ENCODE assay signal across 16 cellular contexts in genomic region chr1:78340006-78340405, GRCh38.
A peak's percentile ranks its signal among the peaks of the same experiment; 100 is the strongest.
DNase-seq lines count a peak whose midpoint lies in the region; FAIRE-seq and TF ChIP-seq lines count a peak whose summit lies in the region.
"Had no signal": no experiment of that assay in that cellular context is flagged by ENCODE, and none has a peak within 500 bp of the region (broad histone marks: within the 10 kb centered on the region; RNA-seq: fewer than 3 reads in every experiment).

No MANE protein-coding gene starts in this region.

- H3K56ac ChIP-seq in H9 (ENCODE audit: insufficient read length, low read depth, low read length), result no peak overlapping the region

- H2BK5ac ChIP-seq in H9 (ENCODE audit: insufficient read length, low read length), result no peak overlapping the region

- H3K23me2 ChIP-seq in H9 (ENCODE audit: insufficient read length, low read depth, low read length, poor library complexity, severe bottlenecking), result no peaks in the 10 kb centered on the region

- no peak overlapping the region for H2AFZ ChIP-seq in H9 (ENCODE audit: low read length)

- H3K4me1 Mint-ChIP-seq in H9, result no peaks in the 10 kb centered on the region
- H3K4me1 Mint-ChIP-seq: T-helper 17 cell had no signal

- H3K27me3 ChIP-seq in bronchial epithelial cell (ENCODE audit: control insufficient read depth, insufficient read depth, low read length) (no peaks in the 10 kb centered on the region), H9 (ENCODE audit: insufficient read depth, low read length) (no peaks in the 10 kb centered on the region)
- H3K27me3 ChIP-seq: BLaER1 treated with 17β-estradiol and CSF1 and Interleukin-3, amounts not matched to agents 10 nM and 100 nM; sigmoid colon had no signal

- no peaks in the 10 kb centered on the region for H3K79me1 ChIP-seq in H9 (ENCODE audit: insufficient read depth, low read depth, low read length, poor library complexity, severe bottlenecking)

- no peak overlapping the region for H3T11ph ChIP-seq in H9 (ENCODE audit: low read length)

- no peak overlapping the region for H3K4me2 ChIP-seq in H9 (ENCODE audit: insufficient read depth, insufficient read length, low read length)
- H3K4me2 ChIP-seq: BLaER1 treated with 17β-estradiol and CSF1 and Interleukin-3, amounts not matched to agents 10 nM and 100 nM had no signal

- H3K79me2 ChIP-seq in H9 (ENCODE audit: insufficient read depth, low read length), result no peaks in the 10 kb centered on the region

- peaks cover 0 to 4% of the 10 kb centered on the region in 2 experiments; a peak in 2 of 5 replicates for H3K9me3 Mint-ChIP-seq in H9
- H3K9me3 Mint-ChIP-seq: activated CD4-positive, alpha-beta memory T cell treated with anti-CD3 and anti-CD28 coated beads for 36 hours; type B pancreatic cell had no signal

- no peak overlapping the region for H4K91ac ChIP-seq in H9 (ENCODE audit: insufficient read length, low read depth, low read length)

- no peak overlapping the region for H3K4me3 ChIP-seq in bronchial epithelial cell (ENCODE audit: low read depth, low read length)
- H3K4me3 ChIP-seq: BLaER1 treated with 17β-estradiol and CSF1 and Interleukin-3, amounts not matched to agents 10 nM and 100 nM; sigmoid colon had no signal

- no peak overlapping the region for H3K9ac ChIP-seq in H9 (ENCODE audit: extremely low read depth, insufficient read length, low read length)
- H3K9ac ChIP-seq: BLaER1 treated with 17β-estradiol and CSF1 and Interleukin-3, amounts not matched to agents 10 nM and 100 nM had no signal

- H4K5ac ChIP-seq in H9 (ENCODE audit: insufficient read length, low read depth, low read length), result no peak overlapping the region

- no peak overlapping the region for H2AK5ac ChIP-seq in H9 (ENCODE audit: insufficient read length, low read length)

- H3K23ac ChIP-seq in H9 (ENCODE audit: insufficient read length, low read depth, low read length), result no peak overlapping the region

- H3K18ac ChIP-seq in H9 (ENCODE audit: insufficient read length, low read depth, low read length), result no peak overlapping the region

- DNase-seq in AG08396 (ENCODE audit: low spot score), result peak; percentile 28
- DNase-seq in LHCN-M2 (ENCODE audit: low read depth), result peak; percentile 94
- peak; percentile 90 for DNase-seq in bronchial epithelial cell (ENCODE audit: low read depth)
- peak; percentile 82 for DNase-seq in kidney tubule cell (ENCODE audit: low spot score)
- DNase-seq in mesenteric fat pad (ENCODE audit: low spot score), result no peak
- DNase-seq in NCI-H2081 treated with DMSO at 0.1 percent for 48 hours (lab: John Stamatoyannopoulos, UW), result no peak
- no peak for DNase-seq in SKM-1 treated with dmso at 0.1 percent for 144 hours (lab: John Stamatoyannopoulos, UW; ENCODE audit: unreplicated experiment)
- no peak for DNase-seq in H9
- DNase-seq: activated CD4-positive, alpha-beta memory T cell treated with anti-CD3 and anti-CD28 coated beads for 36 hours; GF-D8; NCI-H1436 treated with DMSO at 0.1 percent for 48 hours; sigmoid colon; T-helper 17 cell had no signal

- H2BK120ac ChIP-seq in H9 (ENCODE audit: low read depth, low read length, poor library complexity, severe bottlenecking), result no peak overlapping the region

- H3K4me1 ChIP-seq in H9 (ENCODE audit: insufficient read depth, low read length), result no peaks in the 10 kb centered on the region
- H3K4me1 ChIP-seq: sigmoid colon had no signal

- no peak overlapping the region for H3K4ac ChIP-seq in H9 (ENCODE audit: low read depth, low read length)

- no peaks in the 10 kb centered on the region for H3K36me3 ChIP-seq in bronchial epithelial cell (ENCODE audit: control insufficient read depth, insufficient read depth, low read length)
- H3K36me3 ChIP-seq: BLaER1 treated with 17β-estradiol and CSF1 and Interleukin-3, amounts not matched to agents 10 nM and 100 nM; sigmoid colon had no signal

- no peak overlapping the region for H3K27ac ChIP-seq in H9 (ENCODE audit: insufficient read length, low read depth, low read length)
- H3K27ac ChIP-seq: BLaER1 treated with 17β-estradiol and CSF1 and Interleukin-3, amounts not matched to agents 10 nM and 100 nM; sigmoid colon had no signal

- H2BK15ac ChIP-seq in H9 (ENCODE audit: low read depth, low read length), result no peak overlapping the region

- TF ChIP-seq CTCF in bronchial epithelial cell (IDR thresholded peaks at IDR 0.05; ENCODE audit: insufficient read depth, low read length, severe bottlenecking), result no peak
- TF ChIP-seq CTCF in H9 (conservative IDR thresholded peaks at IDR 0.05), result no peak

- H4K20me1 ChIP-seq in H9 (ENCODE audit: control insufficient read depth, insufficient read depth, insufficient read length), result no peaks in the 10 kb centered on the region
- H4K20me1 ChIP-seq: BLaER1 treated with 17β-estradiol and CSF1 and Interleukin-3, amounts not matched to agents 10 nM and 100 nM had no signal

- H3K4me3 Mint-ChIP-seq in H9, result no peak overlapping the region
- H3K4me3 Mint-ChIP-seq: activated CD4-positive, alpha-beta memory T cell treated with anti-CD3 and anti-CD28 coated beads for 36 hours; T-helper 17 cell; type B pancreatic cell had no signal

- no peak overlapping the region for H2BK20ac ChIP-seq in H9 (ENCODE audit: low read depth, low read length, poor library complexity, severe bottlenecking)

- H2BK12ac ChIP-seq in H9 (ENCODE audit: insufficient read length, low read depth, low read length), result no peak overlapping the region

- no peak overlapping the region for H4K8ac ChIP-seq in H9 (replicated peaks; ENCODE audit: insufficient read length, low read depth, low read length)

- no peak for FAIRE-seq in bronchial epithelial cell (lab: Jason Lieb, UNC)

- H3K14ac ChIP-seq in H9 (ENCODE audit: insufficient read depth, low read length), result no peak overlapping the region

- H3K9me3 ChIP-seq in H9 (ENCODE audit: control insufficient read depth, low read depth, low read length), result no peaks in the 10 kb centered on the region
- H3K9me3 ChIP-seq: BLaER1 treated with 17β-estradiol and CSF1 and Interleukin-3, amounts not matched to agents 10 nM and 100 nM; sigmoid colon had no signal

- no peak overlapping the region for H3K27ac Mint-ChIP-seq in H9
- H3K27ac Mint-ChIP-seq: activated CD4-positive, alpha-beta memory T cell treated with anti-CD3 and anti-CD28 coated beads for 36 hours; activated naive CD4-positive, alpha-beta T cell treated with anti-CD3 and anti-CD28 coated beads, Interleukin-2, amount 50 U/mL, for 72 hours; T-helper 17 cell; type B pancreatic cell had no signal

- no peaks in the 10 kb centered on the region for H3K36me3 Mint-ChIP-seq in H9 (ENCODE audit: insufficient read depth in 1 of 3, low read depth in 3 of 3)
- H3K36me3 Mint-ChIP-seq: activated CD4-positive, alpha-beta memory T cell treated with anti-CD3 and anti-CD28 coated beads for 36 hours; activated naive CD4-positive, alpha-beta T cell treated with anti-CD3 and anti-CD28 coated beads, Interleukin-2, amount 50 U/mL, for 72 hours; type B pancreatic cell had no signal

- H3K27me3 Mint-ChIP-seq in H9 (ENCODE audit: low read depth), result peaks cover 10% of the 10 kb centered on the region

Comparison
In these comparisons a context has a peak if more than half of its experiments do, and no peak if none do; other contexts are left out.
1. DNase-seq: peak in AG08396 (single experiment), LHCN-M2 (single experiment), bronchial epithelial cell (single experiment) and kidney tubule cell (single experiment); none in mesenteric fat pad (single experiment), NCI-H2081 treated with DMSO at 0.1 percent for 48 hours (single experiment), SKM-1 treated with dmso at 0.1 percent for 144 hours (single experiment) and H9 (single experiment).